In the genomic region with DNA sequence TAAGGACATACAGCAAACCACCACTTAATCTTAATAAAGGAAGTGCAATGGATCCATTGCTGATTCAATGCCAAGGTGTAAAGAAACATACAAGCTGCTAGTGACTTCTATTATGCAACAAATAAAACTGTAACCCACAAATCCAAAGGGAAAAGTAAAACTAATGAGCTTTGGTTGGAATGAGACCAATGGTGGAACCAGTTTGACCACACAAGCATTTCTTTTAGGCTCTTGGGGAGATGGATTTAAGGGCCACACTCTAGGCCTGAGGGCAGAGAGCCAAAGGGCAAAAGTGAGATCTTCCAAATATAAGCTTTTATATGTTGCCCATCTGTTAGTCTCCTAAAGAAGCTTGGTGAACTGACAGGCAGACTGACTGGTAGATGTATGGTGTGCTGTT, we compare ENCODE assay signal across 18 cellular contexts.
"Had no signal": no experiment of that assay in that cellular context is flagged by ENCODE, and none has a peak within 500 bp of the region (broad histone marks: within the 10 kb centered on the region; RNA-seq: fewer than 3 reads in every experiment).

No MANE protein-coding gene starts in this region.

- H3K27me3 ChIP-seq: body of pancreas, cardiac muscle cell, neutrophil, pancreas, tibial artery had no signal

- H3K36me3 ChIP-seq: cardiac muscle cell, neutrophil, pancreas, tibial artery had no signal

- H3K4me3 ChIP-seq: body of pancreas, cardiac muscle cell, pancreas, skin epidermis, tibial artery had no signal

- H3K9me3 ChIP-seq: body of pancreas, neutrophil, pancreas, tibial artery had no signal

- H3K27ac ChIP-seq: body of pancreas, cardiac muscle cell, neutrophil, pancreas, skin epidermis, tibial artery had no signal

- H3K4me1 ChIP-seq: body of pancreas, pancreas, tibial artery had no signal

- ATAC-seq: activated T-cell treated with anti-CD3 and anti-CD28 coated beads, Interleukin-2, amount 50 U/mL, for 72 hours; body of pancreas; pancreas; right cardiac atrium had no signal

- DNase-seq: activated CD4-positive, alpha-beta memory T cell treated with anti-CD3 and anti-CD28 coated beads, Interleukin-2, amount 10 ng/mL, durations not matched to agents 7 days and 5 days; activated CD4-positive, alpha-beta T cell treated with anti-CD3 and anti-CD28 coated beads, Interleukin-2, amount 10 ng/mL, durations not matched to agents 24 days and 14 days; activated effector memory CD4-positive, alpha-beta T cell treated with Interleukin-2 at 50 U/mL for 16 hours; activated naive CD4-positive, alpha-beta T cell treated with anti-CD3 and anti-CD28 coated beads for 36 hours; activated T-cell treated with anti-CD3 and anti-CD28 coated beads, Interleukin-2, amount 50 U/mL, for 72 hours; amygdala; body of pancreas; cortex of kidney; endodermal cell; hippocampal formation; midbrain; pancreas; right cardiac atrium; stimulated activated CD4-positive, alpha-beta T cell treated with anti-CD3 and anti-CD28 coated beads, Interleukin-1b, Interleukin-23, amount 100 ng/mL, for 48 hours; tibial artery had no signal
